15 cellular contexts compared by ENCODE assay signal in the genomic region with DNA sequence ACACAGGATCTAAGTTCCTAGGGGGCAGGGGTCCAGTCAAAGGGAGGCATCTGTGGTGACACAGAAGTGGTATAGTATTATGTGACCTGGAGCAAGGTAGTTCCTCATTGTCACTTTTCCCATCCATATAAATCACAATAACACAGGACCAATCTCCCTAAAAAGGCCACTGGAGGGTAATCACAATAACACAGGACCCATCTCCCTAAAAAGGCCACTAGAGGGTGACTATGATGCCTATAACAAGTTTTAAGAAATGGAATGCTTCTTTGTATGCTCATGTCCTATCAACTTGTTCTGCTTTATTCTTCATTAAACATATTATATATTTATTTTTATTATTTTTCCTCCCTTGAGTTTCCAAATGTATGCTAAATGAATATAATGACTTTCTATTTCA.
DNase-seq lines count a peak whose midpoint lies in the region; ATAC-seq and TF ChIP-seq lines count a peak whose summit lies in the region.
"Had no signal": no experiment of that assay in that cellular context is flagged by ENCODE, and none has a peak within 500 bp of the region (broad histone marks: within the 10 kb centered on the region; RNA-seq: fewer than 3 reads in every experiment).

No MANE protein-coding gene starts in this region.

- peak; percentile 66 for TF ChIP-seq CTCF in BE2C (IDR thresholded peaks at IDR 0.05; ENCODE audit: low read depth, low read length)
- TF ChIP-seq CTCF in GM13977 (IDR thresholded peaks at IDR 0.05; ENCODE audit: extremely low read depth, insufficient read depth, missing control alignments), result peak; percentile 14
- peak; percentile 64 for TF ChIP-seq CTCF in OCI-LY7 (conservative IDR thresholded peaks at IDR 0.05; ENCODE audit: low read length)
- peak; percentile 39 for TF ChIP-seq CTCF in kidney epithelial cell (IDR thresholded peaks at IDR 0.05; ENCODE audit: insufficient read depth, low read length, poor library complexity, severe bottlenecking)
- TF ChIP-seq CTCF in MM.1S (IDR thresholded peaks at IDR 0.05; ENCODE audit: low read length), result no peak

- CTCF ChIA-PET in OCI-LY7 (lab: Charles Lee; ENCODE audit: unreplicated experiment), result no interaction called here

- H3K4me2 ChIP-seq in OCI-LY7 (ENCODE audit: low read length) (no peak overlapping the region), MM.1S (ENCODE audit: low read depth, low read length) (no peak overlapping the region)

- no peak overlapping the region for H3K9ac ChIP-seq in MM.1S (ENCODE audit: low read length)

- no peaks in the 10 kb centered on the region for H3K9me2 ChIP-seq in OCI-LY7 (ENCODE audit: insufficient read depth, low read length)
- no peaks in the 10 kb centered on the region for H3K9me2 ChIP-seq in MM.1S (replicated peaks; ENCODE audit: insufficient read depth, low read length)

- H3K36me3 ChIP-seq in BE2C (peaks cover 3% of the 10 kb centered on the region; the same call in 1 of the 2 replicates), OCI-LY7 (ENCODE audit: insufficient read depth, low read length) (no peaks in the 10 kb centered on the region), kidney epithelial cell (ENCODE audit: control insufficient read depth, insufficient read depth, low read length) (no peaks in the 10 kb centered on the region), MM.1S (replicated peaks; ENCODE audit: insufficient read depth, low read length) (no peaks in the 10 kb centered on the region)

- H3K4me1 ChIP-seq in BE2C, result peaks cover 76% of the 10 kb centered on the region
- H3K4me1 ChIP-seq in OCI-LY7 (ENCODE audit: insufficient read depth, low read length, poor library complexity, severe bottlenecking), result no peaks in the 10 kb centered on the region
- no peaks in the 10 kb centered on the region for H3K4me1 ChIP-seq in MM.1S (ENCODE audit: low read length)

- no peaks in the 10 kb centered on the region for H4K20me1 ChIP-seq in OCI-LY7 (ENCODE audit: insufficient read depth, low read length)
- no peaks in the 10 kb centered on the region for H4K20me1 ChIP-seq in MM.1S (ENCODE audit: insufficient read depth, low read length)

- H3K4me3 ChIP-seq in BE2C (ENCODE audit: low read depth, low read length) (no peak overlapping the region), OCI-LY7 (ENCODE audit: low read depth, low read length, poor library complexity, severe bottlenecking) (no peak overlapping the region), kidney epithelial cell (ENCODE audit: low read depth, low read length) (no peak overlapping the region), MM.1S (ENCODE audit: low read length) (no peak overlapping the region)

- H3K27me3 ChIP-seq in BE2C (no peaks in the 10 kb centered on the region), kidney epithelial cell (ENCODE audit: control insufficient read depth, insufficient read depth, low read length) (no peaks in the 10 kb centered on the region), MM.1S (replicated peaks; ENCODE audit: insufficient read depth, low read length) (no peaks in the 10 kb centered on the region)

- no peak overlapping the region for H2AFZ ChIP-seq in OCI-LY7 (ENCODE audit: low read length)
- no peak overlapping the region for H2AFZ ChIP-seq in MM.1S (ENCODE audit: low read length)

- TF ChIP-seq POLR2A in GM18505 (IDR thresholded peaks at IDR 0.05; ENCODE audit: borderline replicate concordance, extremely low read depth, insufficient read depth, insufficient read length), result no peak

- no peaks in the 10 kb centered on the region for H3F3A ChIP-seq in MM.1S (ENCODE audit: insufficient read depth, low read length)

- POLR2A ChIA-PET in OCI-LY7 (lab: Charles Lee), result interaction anchor here (0.7 kb wide), 1 partner anchor 9 kb away, joined by 3 read pairs; no protein-coding TSS in a partner anchor

- H3K27ac ChIP-seq in OCI-LY7 (ENCODE audit: low read depth, low read length, poor library complexity, severe bottlenecking), result no peak overlapping the region
- H3K27ac ChIP-seq in MM.1S (ENCODE audit: low read length), result no peak overlapping the region

- no TSS peak for BruUV-seq in OCI-LY7 (replicated peaks; lab: Mats Ljungman, UMichigan)

- H3K79me2 ChIP-seq in OCI-LY7 (ENCODE audit: insufficient read depth, low read depth, low read length), result no peaks in the 10 kb centered on the region
- no peaks in the 10 kb centered on the region for H3K79me2 ChIP-seq in MM.1S (ENCODE audit: low read length)

- intact Hi-C loops in OCI-LY7 (cut with micrococcal nuclease; ENCODE audit: unreplicated experiment), result no loop called here

- H3K9me3 ChIP-seq in BE2C (no peaks in the 10 kb centered on the region), OCI-LY7 (ENCODE audit: low read length) (no peaks in the 10 kb centered on the region), MM.1S (replicated peaks; ENCODE audit: insufficient read depth, low read length) (no peaks in the 10 kb centered on the region)

- DNase-seq in BE2C, result no peak
- DNase-seq in GM13977 (ENCODE audit: low spot score), result no peak
- peak; percentile 6 for DNase-seq in OCI-LY7 (ENCODE audit: low spot score)
- no peak for DNase-seq in kidney epithelial cell (ENCODE audit: low read depth)
- no peak for DNase-seq in foreskin melanocyte
- DNase-seq in MM.1S, result no peak
- DNase-seq: activated CD4-positive, alpha-beta T cell treated with anti-CD3 and anti-CD28 coated beads for 1 hour; activated gamma-delta T cell; CD8-positive, alpha-beta T cell; foreskin fibroblast; small intestine; stimulated activated CD8-positive, alpha-beta memory T cell treated with anti-CD3 and anti-CD28 coated beads, Interleukin-4, amount 100 ng/mL, for 48 hours had no signal

- in situ Hi-C loops in GM13977 (cut with MboI; ENCODE audit: low pct_unique_long_range_greater_than_20kb, low sequenced_read_pairs, unreplicated experiment), result no loop called here

- ATAC-seq in GM18505 (IDR thresholded peaks at IDR 0.05; ENCODE audit: unreplicated experiment) (no peak), HG02938 (IDR thresholded peaks at IDR 0.05; ENCODE audit: unreplicated experiment) (no peak)
- ATAC-seq: CD8-positive, alpha-beta T cell; Panc1 had no signal
